ENCODE assay signal across 1 cellular context in the genomic region with DNA sequence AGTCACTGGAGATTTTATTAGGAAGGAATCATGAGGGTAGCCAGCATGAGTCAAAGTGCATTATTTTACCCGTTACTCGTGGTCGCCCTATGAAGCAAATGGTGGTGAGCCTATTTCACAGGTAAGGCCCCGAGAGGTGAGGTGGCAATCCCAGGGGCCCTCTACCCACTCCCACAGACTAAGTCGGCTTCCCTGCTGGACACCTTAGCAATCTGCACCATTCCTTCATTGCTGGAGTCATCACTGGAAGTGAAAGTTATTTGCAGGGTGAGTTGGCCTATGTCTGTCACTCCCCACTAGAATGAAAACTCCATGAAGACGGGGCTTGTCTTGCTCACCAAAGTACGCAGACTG.
TF ChIP-seq lines count a peak whose summit lies in the region.

No MANE protein-coding gene starts in this region.

TF ChIP-seq in H1, 55 proteins besides CTCF, POLR2A, EP300 and RAD21 (continued from another document):
- no peak for TF ChIP-seq HDAC6 (IDR thresholded peaks at IDR 0.05; ENCODE audit: low read depth, low read length)
- no peak for TF ChIP-seq POLR2AphosphoS5 (IDR thresholded peaks at IDR 0.05; ENCODE audit: low read depth, low read length)
- TF ChIP-seq RXRA (IDR thresholded peaks at IDR 0.05; ENCODE audit: insufficient read depth, low read depth, low read length): no peak
- TF ChIP-seq FOSL1 (IDR thresholded peaks at IDR 0.05; ENCODE audit: insufficient read depth, low read depth, low read length): no peak
- no peak for TF ChIP-seq GABPA (IDR thresholded peaks at IDR 0.05; ENCODE audit: borderline replicate concordance, insufficient read depth, low read length)
- no peak for TF ChIP-seq SUZ12 (IDR thresholded peaks at IDR 0.05; ENCODE audit: low read length)
- TF ChIP-seq E2F6 (IDR thresholded peaks at IDR 0.05): no peak
- no peak for TF ChIP-seq NRF1 (IDR thresholded peaks at IDR 0.05; ENCODE audit: low read depth, low read length)
- TF ChIP-seq GTF2F1 (IDR thresholded peaks at IDR 0.05; ENCODE audit: borderline replicate concordance, low read depth, low read length): no peak
TF ChIP-seq in H1: peak in this region for 0.
